ENCODE assay signal across 2 cellular contexts in genomic region chr9:7246181-7246580, GRCh38.
TF ChIP-seq lines count a peak whose summit lies in the region.

No MANE protein-coding gene starts in this region.

TF ChIP-seq in GM23338, 12 proteins besides CTCF, POLR2A, EP300 and RAD21:
- TF ChIP-seq EZH2 (IDR thresholded peaks at IDR 0.05; ENCODE audit: low read depth, unreplicated experiment) (no peak), STAT1 (IDR thresholded peaks at IDR 0.05; ENCODE audit: unreplicated experiment) (no peak), ZNF114 (CRISPR knock-in tag; IDR thresholded peaks at IDR 0.05) (no peak), ZNF331 (CRISPR knock-in tag; IDR thresholded peaks at IDR 0.05; ENCODE audit: low read depth) (no peak), ZNF462 (CRISPR knock-in tag; IDR thresholded peaks at IDR 0.05) (no peak), CREB1 (CRISPR knock-in tag; IDR thresholded peaks at IDR 0.05; ENCODE audit: low read depth) (no peak), JUNB (IDR thresholded peaks at IDR 0.05; ENCODE audit: unreplicated experiment) (no peak), NANOG (IDR thresholded peaks at IDR 0.05; ENCODE audit: borderline replicate concordance) (no peak), EZH2phosphoT487 (IDR thresholded peaks at IDR 0.05; ENCODE audit: unreplicated experiment) (no peak), POLR2AphosphoS5 (IDR thresholded peaks at IDR 0.05; ENCODE audit: low read depth) (no peak)
- TF ChIP-seq, protein P1, sequence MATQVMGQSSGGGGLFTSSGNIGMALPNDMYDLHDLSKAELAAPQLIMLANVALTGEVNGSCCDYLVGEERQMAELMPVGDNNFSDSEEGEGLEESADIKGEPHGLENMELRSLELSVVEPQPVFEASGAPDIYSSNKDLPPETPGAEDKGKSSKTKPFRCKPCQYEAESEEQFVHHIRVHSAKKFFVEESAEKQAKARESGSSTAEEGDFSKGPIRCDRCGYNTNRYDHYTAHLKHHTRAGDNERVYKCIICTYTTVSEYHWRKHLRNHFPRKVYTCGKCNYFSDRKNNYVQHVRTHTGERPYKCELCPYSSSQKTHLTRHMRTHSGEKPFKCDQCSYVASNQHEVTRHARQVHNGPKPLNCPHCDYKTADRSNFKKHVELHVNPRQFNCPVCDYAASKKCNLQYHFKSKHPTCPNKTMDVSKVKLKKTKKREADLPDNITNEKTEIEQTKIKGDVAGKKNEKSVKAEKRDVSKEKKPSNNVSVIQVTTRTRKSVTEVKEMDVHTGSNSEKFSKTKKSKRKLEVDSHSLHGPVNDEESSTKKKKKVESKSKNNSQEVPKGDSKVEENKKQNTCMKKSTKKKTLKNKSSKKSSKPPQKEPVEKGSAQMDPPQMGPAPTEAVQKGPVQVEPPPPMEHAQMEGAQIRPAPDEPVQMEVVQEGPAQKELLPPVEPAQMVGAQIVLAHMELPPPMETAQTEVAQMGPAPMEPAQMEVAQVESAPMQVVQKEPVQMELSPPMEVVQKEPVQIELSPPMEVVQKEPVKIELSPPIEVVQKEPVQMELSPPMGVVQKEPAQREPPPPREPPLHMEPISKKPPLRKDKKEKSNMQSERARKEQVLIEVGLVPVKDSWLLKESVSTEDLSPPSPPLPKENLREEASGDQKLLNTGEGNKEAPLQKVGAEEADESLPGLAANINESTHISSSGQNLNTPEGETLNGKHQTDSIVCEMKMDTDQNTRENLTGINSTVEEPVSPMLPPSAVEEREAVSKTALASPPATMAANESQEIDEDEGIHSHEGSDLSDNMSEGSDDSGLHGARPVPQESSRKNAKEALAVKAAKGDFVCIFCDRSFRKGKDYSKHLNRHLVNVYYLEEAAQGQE (IDR thresholded peaks at IDR 0.05; ENCODE audit: unreplicated experiment), result no peak
- TF ChIP-seq, protein P2, sequence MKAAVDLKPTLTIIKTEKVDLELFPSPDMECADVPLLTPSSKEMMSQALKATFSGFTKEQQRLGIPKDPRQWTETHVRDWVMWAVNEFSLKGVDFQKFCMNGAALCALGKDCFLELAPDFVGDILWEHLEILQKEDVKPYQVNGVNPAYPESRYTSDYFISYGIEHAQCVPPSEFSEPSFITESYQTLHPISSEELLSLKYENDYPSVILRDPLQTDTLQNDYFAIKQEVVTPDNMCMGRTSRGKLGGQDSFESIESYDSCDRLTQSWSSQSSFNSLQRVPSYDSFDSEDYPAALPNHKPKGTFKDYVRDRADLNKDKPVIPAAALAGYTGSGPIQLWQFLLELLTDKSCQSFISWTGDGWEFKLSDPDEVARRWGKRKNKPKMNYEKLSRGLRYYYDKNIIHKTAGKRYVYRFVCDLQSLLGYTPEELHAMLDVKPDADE (IDR thresholded peaks at IDR 0.05), result no peak

TF ChIP-seq in H1, 55 proteins besides CTCF, POLR2A, EP300 and RAD21:
- TF ChIP-seq KDM5A (IDR thresholded peaks at IDR 0.05; ENCODE audit: low read length) (no peak), TAF1 (IDR thresholded peaks at IDR 0.05; ENCODE audit: low read depth, low read length) (no peak)
